8 cellular contexts compared by ENCODE assay signal in the genomic region with DNA sequence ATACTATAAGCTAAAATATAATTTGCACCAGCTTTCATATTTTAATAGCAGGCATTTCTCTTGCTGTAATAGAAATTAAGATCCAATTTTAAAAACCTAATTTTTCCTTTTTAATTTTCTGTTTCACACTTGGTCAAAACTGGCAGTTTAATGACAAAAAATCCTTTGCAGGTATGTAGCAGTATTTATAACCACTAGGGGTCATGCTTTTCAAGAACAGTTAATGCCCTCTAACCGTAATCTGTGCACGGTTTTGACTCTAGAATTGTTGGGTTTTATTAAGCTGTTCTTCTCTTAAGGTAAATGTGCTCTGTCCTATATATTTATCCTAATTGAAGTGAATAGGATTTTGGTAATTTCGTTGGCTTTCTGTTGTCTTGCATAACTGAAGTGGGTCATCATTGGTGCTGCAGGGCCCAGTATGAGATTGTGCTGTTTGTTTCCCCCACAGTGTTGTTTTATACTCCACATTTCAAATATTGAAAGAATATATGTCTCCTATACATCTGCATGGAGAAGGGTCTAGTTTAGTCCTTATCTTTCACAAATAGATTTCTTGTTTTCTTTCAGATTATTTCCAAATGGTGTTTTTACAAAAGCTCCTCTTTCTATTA.
DNase-seq lines count a peak whose midpoint lies in the region; ATAC-seq and TF ChIP-seq lines count a peak whose summit lies in the region.

No MANE protein-coding gene starts in this region.

- no peak overlapping the region for H3K27ac Mint-ChIP-seq in CD14-positive monocyte
- H3K27ac Mint-ChIP-seq in activated T-cell treated with anti-CD3 and anti-CD28 coated beads, Interleukin-2, amount 50 U/mL, for 24 hours, result no peak overlapping the region
- no peak overlapping the region for H3K27ac Mint-ChIP-seq in T-cell

- H3K36me3 ChIP-seq in H7 (replicated peaks; ENCODE audit: control insufficient read depth, insufficient read depth, low read length), result no peaks in the 10 kb centered on the region

- H3K4me3 ChIP-seq in H7 (ENCODE audit: insufficient read depth, low read depth, low read length) (no peak overlapping the region), fibroblast of mammary gland (ENCODE audit: control insufficient read depth, low read depth, low read length) (no peak overlapping the region)

- peaks cover 7% of the 10 kb centered on the region for H3K4me1 Mint-ChIP-seq in CD14-positive monocyte
- no peaks in the 10 kb centered on the region for H3K4me1 Mint-ChIP-seq in activated T-cell treated with anti-CD3 and anti-CD28 coated beads, Interleukin-2, amount 50 U/mL, for 24 hours (ENCODE audit: low read depth)
- H3K4me1 Mint-ChIP-seq in T-cell, result peaks cover 0 to 11% (median 0%) of the 10 kb centered on the region in 3 donors

- H3K27me3 Mint-ChIP-seq in CD14-positive monocyte (ENCODE audit: low read depth in 3 of 3) (no peaks in the 10 kb centered on the region), T-cell (no peaks in the 10 kb centered on the region)
- no peaks in the 10 kb centered on the region for H3K27me3 Mint-ChIP-seq in activated T-cell treated with anti-CD3 and anti-CD28 coated beads, Interleukin-2, amount 50 U/mL, for 24 hours

- no peak overlapping the region for H3K27ac ChIP-seq in RWPE1

- no peak overlapping the region for H3K4me3 Mint-ChIP-seq in CD14-positive monocyte
- H3K4me3 Mint-ChIP-seq in activated T-cell treated with anti-CD3 and anti-CD28 coated beads, Interleukin-2, amount 50 U/mL, for 24 hours, result no peak overlapping the region
- H3K4me3 Mint-ChIP-seq in T-cell, result no peak overlapping the region

- CTCF ChIA-PET in RWPE1 (lab: Yijun Ruan, JAX), result interaction anchor here (0.6 to 2.6 kb wide), 20 partner anchors 8 to 915 kb away, joined by 3 to 14 read pairs (median 3); no protein-coding TSS in a partner anchor
- CTCF ChIA-PET in T-cell (lab: Charles Lee), result interaction anchor here in 1 of 2 donors (0.5 to 1.3 kb wide), 2 partner anchors 28 to 666 kb away, joined by 3 to 12 read pairs; no protein-coding TSS in a partner anchor

- no peaks in the 10 kb centered on the region for H3K27me3 ChIP-seq in H7 (ENCODE audit: control insufficient read depth, insufficient read depth, low read length)

- intact Hi-C loops in CD14-positive monocyte (cut with micrococcal nuclease), result no loop called here

- H3K36me3 Mint-ChIP-seq in CD14-positive monocyte (peaks cover 21% of the 10 kb centered on the region in 2 donors), T-cell (peaks cover 39% of the 10 kb centered on the region)
- peaks cover 25% of the 10 kb centered on the region for H3K36me3 Mint-ChIP-seq in activated T-cell treated with anti-CD3 and anti-CD28 coated beads, Interleukin-2, amount 50 U/mL, for 24 hours (ENCODE audit: low read depth)

- H3K9me3 Mint-ChIP-seq in CD14-positive monocyte (no peaks in the 10 kb centered on the region), T-cell (no peaks in the 10 kb centered on the region)
- H3K9me3 Mint-ChIP-seq in activated T-cell treated with anti-CD3 and anti-CD28 coated beads, Interleukin-2, amount 50 U/mL, for 24 hours, result no peaks in the 10 kb centered on the region

- TF ChIP-seq CTCF in CD14-positive monocyte (IDR thresholded peaks at IDR 0.05) (peak; percentile 84), RWPE1 (conservative IDR thresholded peaks at IDR 0.05; ENCODE audit: low read depth) (peak; percentile 87), fibroblast of mammary gland (conservative IDR thresholded peaks at IDR 0.05; ENCODE audit: control insufficient read depth, insufficient read depth, low read depth, low read length) (peak; percentile 83), omental fat pad (IDR thresholded peaks at IDR 0.05) (peak in 1 of 3 donors; percentile 23)

- POLR2A ChIA-PET in RWPE1 (lab: Yijun Ruan, JAX; ENCODE audit: low non-redundant PET) (no interaction called here), T-cell (lab: Charles Lee) (no interaction called here)

- peak; percentile 80 for ATAC-seq in omental fat pad (ENCODE audit: low FRiP score)
- no peak for ATAC-seq in GM18511 (IDR thresholded peaks at IDR 0.05; ENCODE audit: unreplicated experiment)
- ATAC-seq in T-cell (replicated peaks in 1 of 4), result no peak

- DNase-seq in CD14-positive monocyte (ENCODE audit: low spot score), result no peak
- peak; percentile 24 for DNase-seq in H7
- DNase-seq in RWPE1 (ENCODE audit: low spot score), result peak; percentile 46
- DNase-seq in fibroblast of mammary gland (ENCODE audit: low read depth), result peak; percentile 77
- no peak for DNase-seq in omental fat pad (ENCODE audit: low spot score)
- DNase-seq in activated T-cell treated with anti-CD3 and anti-CD28 coated beads, Interleukin-2, amount 50 U/mL, for 24 hours, result no peak
- no peak for DNase-seq in T-cell

Comparison
In these comparisons a context has a peak if more than half of its experiments do, and no peak if none do; other contexts are left out.
1. DNase-seq: peak in H7 (single experiment), RWPE1 (single experiment) and fibroblast of mammary gland (single experiment); none in CD14-positive monocyte (single experiment), omental fat pad (single experiment), activated T-cell treated with anti-CD3 and anti-CD28 coated beads, Interleukin-2, amount 50 U/mL, for 24 hours (single experiment) and T-cell (0 of 34).